In genomic region chr18:3247243-3248061, GRCh38 we compare ENCODE assay signal across 8 cellular contexts. TPM values are rescaled to one million over a fixed set of nuclear protein-coding genes. Genes with fewer than 3 reads are reported as not detected.
A peak's percentile ranks its signal among the peaks of the same experiment; 100 is the strongest.
DNase-seq lines count a peak whose midpoint lies in the region; ATAC-seq, FAIRE-seq and TF ChIP-seq lines count a peak whose summit lies in the region.

MYL12A (plus strand) TSS chr18:3247801; CDS start chr18:3253248, 5,447 bp downstream.

- ATAC-seq in GM18907 (IDR thresholded peaks at IDR 0.05; ENCODE audit: unreplicated experiment) (peak; percentile 88), HG03159 (IDR thresholded peaks at IDR 0.05; ENCODE audit: unreplicated experiment) (peak; percentile 83)

- DNase-seq in AG04449 (ENCODE audit: low read depth, low spot score) = peak; percentile 93
- DNase-seq in NCI-H2227 treated with DMSO at 0.1 percent for 48 hours (lab: John Stamatoyannopoulos, UW) = peak; percentile 98
- DNase-seq in bronchial epithelial cell (ENCODE audit: low read depth) = peak; percentile 95
- peak; percentile 98 for DNase-seq in small intestine

- H3K9me3 ChIP-seq in iPS-20b (ENCODE audit: insufficient read depth, low read depth, low read length) (no peaks in the 10 kb centered on the region), small intestine (ENCODE audit: control insufficient read depth, low read depth) (no peaks in the 10 kb centered on the region)

- CTCF ChIA-PET in AG04449 (lab: Yijun Ruan, JAX) = interaction anchor here (0.6 to 5.7 kb wide), 12 partner anchors 9 to 481 kb away, joined by 3 to 66 read pairs (median 4); no protein-coding TSS in a partner anchor

- peak within 1 kb of the TSS; percentile 94 for H3K27ac ChIP-seq in iPS-20b (ENCODE audit: low read length)
- H3K27ac ChIP-seq in small intestine (ENCODE audit: low read depth in 1 of 2, low read length in 1 of 2) = peak within 1 kb of the TSS; percentile 99 to 100

- 0% methylated on average over 65 of the region's 65 CpGs for WGBS in small intestine, 3 donors

- H3K9ac ChIP-seq in iPS-20b (ENCODE audit: low read depth, low read length) = peak within 1 kb of the TSS; percentile 97

- H3K36me3 ChIP-seq in bronchial epithelial cell (ENCODE audit: control insufficient read depth, insufficient read depth, low read length) (peaks cover 1% of the 10 kb centered on the region), iPS-20b (ENCODE audit: insufficient read depth, low read depth, low read length) (peaks cover 18% of the 10 kb centered on the region), small intestine (ENCODE audit: control insufficient read depth in 2 of 2, insufficient read depth in 2 of 2, low read length in 2 of 2) (no peaks in the 10 kb centered on the region)

- POLR2A ChIA-PET in AG04449 (lab: Yijun Ruan, JAX) = interaction anchor here (0.6 to 2.2 kb wide), 9 partner anchors 9 to 676 kb away, joined by 3 to 16 read pairs (median 4); partner anchors contain the start of genes METTL4 and NDC80

- TF ChIP-seq CTCF in AG04449 (IDR thresholded peaks at IDR 0.05; ENCODE audit: insufficient read depth, low read length, missing control alignments) (no peak), WI38 (IDR thresholded peaks at IDR 0.05; ENCODE audit: low read depth, low read length) (no peak), bronchial epithelial cell (IDR thresholded peaks at IDR 0.05; ENCODE audit: insufficient read depth, low read length, severe bottlenecking) (no peak)

- H3K4me1 ChIP-seq in iPS-20b (ENCODE audit: insufficient read depth, low read length) (peaks cover 5% of the 10 kb centered on the region; the same call in 1 of the 2 replicates), small intestine (ENCODE audit: control insufficient read depth in 2 of 2, insufficient read depth in 1 of 2, low read depth in 1 of 2, low read length in 1 of 2) (peaks cover 2 to 8% of the 10 kb centered on the region in 2 donors)

- H3K4me3 ChIP-seq in AG04449 (ENCODE audit: low read depth, low read length) = peak within 1 kb of the TSS; percentile 95
- peak within 1 kb of the TSS; percentile 96 for H3K4me3 ChIP-seq in WI38 (ENCODE audit: low read depth, low read length)
- peak within 1 kb of the TSS; percentile 89 for H3K4me3 ChIP-seq in bronchial epithelial cell (ENCODE audit: low read depth, low read length)
- H3K4me3 ChIP-seq in iPS-20b (ENCODE audit: low read length) = peak within 1 kb of the TSS; percentile 99
- H3K4me3 ChIP-seq in small intestine (ENCODE audit: low read depth in 1 of 2, low read length in 2 of 2) = peak within 1 kb of the TSS; percentile 80 to 100

- no peaks in the 10 kb centered on the region for H3K27me3 ChIP-seq in bronchial epithelial cell (ENCODE audit: control insufficient read depth, insufficient read depth, low read length)
- H3K27me3 ChIP-seq in iPS-20b (ENCODE audit: insufficient read depth, low read length) = no peaks in the 10 kb centered on the region
- H3K27me3 ChIP-seq in small intestine (ENCODE audit: control insufficient read depth in 2 of 2, insufficient read depth in 2 of 2, low read length in 2 of 2) = no peaks in the 10 kb centered on the region

- no peak for FAIRE-seq in bronchial epithelial cell (lab: Jason Lieb, UNC)
- no peak for FAIRE-seq in small intestine (lab: Jason Lieb, UNC)

RNA-seq across cellular contexts. Expression of gene MYL12A, which starts in this region (rescaled TPM):
- 702 and 937 TPM in 2 replicates for total RNA-seq in bronchial epithelial cell
- polyA plus RNA-seq in small intestine = 100 to 1,000 TPM; 417 to 708 (median 665) TPM

Comparison
In these comparisons a context has a peak if more than half of its experiments do, and no peak if none do; other contexts are left out.
1. Peak in every context shown above with its lines: DNase-seq, ATAC-seq, H3K4me3 ChIP-seq and H3K27ac ChIP-seq.